23 cellular contexts compared by ENCODE assay signal in the genomic region with DNA sequence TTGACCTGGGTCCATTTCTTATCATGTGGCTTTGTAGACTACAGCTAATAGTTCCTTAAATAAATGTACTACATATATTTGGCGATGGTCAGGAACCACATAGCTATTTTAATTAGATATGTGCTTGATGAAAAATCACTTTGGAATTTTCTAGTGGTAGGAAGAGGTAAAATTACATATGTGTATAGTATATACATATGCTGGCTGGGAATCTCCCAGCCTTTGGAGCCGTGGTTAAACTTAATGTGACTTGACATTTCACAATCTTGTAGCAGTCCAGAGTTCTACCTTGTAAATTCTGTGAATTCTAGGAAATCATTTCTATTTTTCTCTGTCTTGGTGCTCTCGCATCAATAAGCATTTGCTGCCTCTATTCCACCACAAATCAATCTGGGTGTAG.
DNase-seq lines count a peak whose midpoint lies in the region; ATAC-seq and TF ChIP-seq lines count a peak whose summit lies in the region.
"Had no signal": no experiment of that assay in that cellular context is flagged by ENCODE, and none has a peak within 500 bp of the region (broad histone marks: within the 10 kb centered on the region; RNA-seq: fewer than 3 reads in every experiment).

No MANE protein-coding gene starts in this region.

- no peak for TF ChIP-seq CTCF in PC-3 (conservative IDR thresholded peaks at IDR 0.05; ENCODE audit: low read depth, low read length)
- no peak for TF ChIP-seq CTCF in epithelial cell of esophagus (IDR thresholded peaks at IDR 0.05; ENCODE audit: insufficient read depth, low read depth, low read length, missing control alignments)
- no peak for TF ChIP-seq CTCF in GM10266 (IDR thresholded peaks at IDR 0.05; ENCODE audit: control insufficient read depth, insufficient read depth, low read depth, missing control alignments)
- TF ChIP-seq CTCF in type B pancreatic cell (conservative IDR thresholded peaks at IDR 0.05) = no peak

- peak; percentile 49 for DNase-seq in HS-5 (ENCODE audit: low read depth)
- DNase-seq in PC-3 = peak; percentile 52
- peak; percentile 20 for DNase-seq in epithelial cell of esophagus (ENCODE audit: low read depth)
- no peak for DNase-seq in midbrain (lab: John Stamatoyannopoulos, UW)
- DNase-seq in NCI-H187 treated with DMSO at 0.1 percent for 48 hours (lab: John Stamatoyannopoulos, UW) = no peak
- DNase-seq in GM10266 (ENCODE audit: extremely low spot score) = no peak
- no peak for DNase-seq in type B pancreatic cell (ENCODE audit: extremely low spot score, unreplicated experiment)
- DNase-seq: Caco-2; CD4-positive, alpha-beta memory T cell; DND-41; KBM-7; NCI-H1092 treated with DMSO at 0.1 percent for 48 hours; NCI-H1436 treated with DMSO at 0.1 percent for 48 hours; NCI-H2029; NCI-H345; NCI-H524; NCI-H774; NK-92 treated with Interleukin-12 subunit alpha and Interleukin-12 subunit beta, amount 100 ng/mL, for 24 hours; Peyer's patch; SJCRH30; T-cell had no signal

- no peaks in the 10 kb centered on the region for H3K27me3 Mint-ChIP-seq in type B pancreatic cell
- H3K27me3 Mint-ChIP-seq: CD4-positive, alpha-beta memory T cell; T-cell had no signal

- BruUV-seq in PC-3 (replicated peaks; lab: Mats Ljungman, UMichigan) = no TSS peak

- intact Hi-C loops in PC-3 (cut with micrococcal nuclease) = no loop called here

- no peaks in the 10 kb centered on the region for H3K36me3 ChIP-seq in PC-3 (ENCODE audit: low read depth, low read length)
- H3K36me3 ChIP-seq: BLaER1 treated with 17β-estradiol and CSF1 and Interleukin-3, amounts not matched to agents 10 nM and 100 nM; Peyer's patch; SJCRH30 had no signal

- H3K4me3 Mint-ChIP-seq in type B pancreatic cell = no peak overlapping the region
- H3K4me3 Mint-ChIP-seq: CD4-positive, alpha-beta memory T cell; T-cell had no signal

- H2AFZ ChIP-seq in PC-3 (ENCODE audit: low read length) = no peak overlapping the region

- POLR2A ChIA-PET in PC-3 (lab: Charles Lee; ENCODE audit: unreplicated experiment) = no interaction called here

- H3K27ac ChIP-seq in PC-3 (ENCODE audit: low read length) = no peak overlapping the region
- H3K27ac ChIP-seq: BLaER1 treated with 17β-estradiol and CSF1 and Interleukin-3, amounts not matched to agents 10 nM and 100 nM; Peyer's patch; SJCRH30 had no signal

- no peak overlapping the region for H3K27ac Mint-ChIP-seq in type B pancreatic cell
- H3K27ac Mint-ChIP-seq: CD4-positive, alpha-beta memory T cell; T-cell had no signal

- no peaks in the 10 kb centered on the region for H3K36me3 Mint-ChIP-seq in type B pancreatic cell
- H3K36me3 Mint-ChIP-seq: CD4-positive, alpha-beta memory T cell; T-cell had no signal

- H3K27me3 ChIP-seq in PC-3 (ENCODE audit: low read length) = no peaks in the 10 kb centered on the region
- H3K27me3 ChIP-seq: BLaER1 treated with 17β-estradiol and CSF1 and Interleukin-3, amounts not matched to agents 10 nM and 100 nM; Peyer's patch; SJCRH30 had no signal

- H3K4me3 ChIP-seq in PC-3 (ENCODE audit: low read length) (no peak overlapping the region), epithelial cell of esophagus (ENCODE audit: low read length) (no peak overlapping the region)
- H3K4me3 ChIP-seq: BLaER1 treated with 17β-estradiol and CSF1 and Interleukin-3, amounts not matched to agents 10 nM and 100 nM; Peyer's patch; SJCRH30 had no signal

- ATAC-seq in PC-3 = peak; percentile 22; the same call in 1 of the 2 replicates
- ATAC-seq: HepG2, T-cell had no signal

- H3K4me2 ChIP-seq in PC-3 (ENCODE audit: low read length) = no peak overlapping the region
- H3K4me2 ChIP-seq: BLaER1 treated with 17β-estradiol and CSF1 and Interleukin-3, amounts not matched to agents 10 nM and 100 nM had no signal

- no peak overlapping the region for H3K9ac ChIP-seq in PC-3 (ENCODE audit: low read length)
- H3K9ac ChIP-seq: BLaER1 treated with 17β-estradiol and CSF1 and Interleukin-3, amounts not matched to agents 10 nM and 100 nM had no signal

- no peaks in the 10 kb centered on the region for H3K4me1 Mint-ChIP-seq in type B pancreatic cell (ENCODE audit: unreplicated experiment)
- H3K4me1 Mint-ChIP-seq: CD4-positive, alpha-beta memory T cell; T-cell had no signal

- no peaks in the 10 kb centered on the region for H3K9me3 ChIP-seq in PC-3 (ENCODE audit: low read length)
- H3K9me3 ChIP-seq: BLaER1 treated with 17β-estradiol and CSF1 and Interleukin-3, amounts not matched to agents 10 nM and 100 nM; Caco-2; SJCRH30 had no signal

- no peaks in the 10 kb centered on the region for H4K20me1 ChIP-seq in PC-3 (ENCODE audit: low read length)
- H4K20me1 ChIP-seq: BLaER1 treated with 17β-estradiol and CSF1 and Interleukin-3, amounts not matched to agents 10 nM and 100 nM had no signal

- CTCF ChIA-PET in PC-3 (lab: Charles Lee) = no interaction called here

- no peaks in the 10 kb centered on the region for H3K79me2 ChIP-seq in PC-3 (ENCODE audit: low read length)

- no peaks in the 10 kb centered on the region for H3K9me2 ChIP-seq in PC-3 (replicated peaks; ENCODE audit: low read length)

- no peaks in the 10 kb centered on the region for H3F3A ChIP-seq in PC-3 (ENCODE audit: low read length, unreplicated experiment)

- no peaks in the 10 kb centered on the region for H3K9me3 Mint-ChIP-seq in type B pancreatic cell

- no peaks in the 10 kb centered on the region for H3K4me1 ChIP-seq in PC-3 (ENCODE audit: insufficient read depth, low read length)
- H3K4me1 ChIP-seq: BLaER1 treated with 17β-estradiol and CSF1 and Interleukin-3, amounts not matched to agents 10 nM and 100 nM; Caco-2; Peyer's patch; SJCRH30 had no signal

Comparison
In these comparisons a context has a peak if more than half of its experiments do, and no peak if none do; other contexts are left out.
1. DNase-seq: peak in HS-5 (single experiment), PC-3 (single experiment) and epithelial cell of esophagus (single experiment); none in midbrain (single experiment), NCI-H187 treated with DMSO at 0.1 percent for 48 hours (single experiment), GM10266 (single experiment) and type B pancreatic cell (single experiment).